ENCODE assay signal across 18 cellular contexts in the genomic region with DNA sequence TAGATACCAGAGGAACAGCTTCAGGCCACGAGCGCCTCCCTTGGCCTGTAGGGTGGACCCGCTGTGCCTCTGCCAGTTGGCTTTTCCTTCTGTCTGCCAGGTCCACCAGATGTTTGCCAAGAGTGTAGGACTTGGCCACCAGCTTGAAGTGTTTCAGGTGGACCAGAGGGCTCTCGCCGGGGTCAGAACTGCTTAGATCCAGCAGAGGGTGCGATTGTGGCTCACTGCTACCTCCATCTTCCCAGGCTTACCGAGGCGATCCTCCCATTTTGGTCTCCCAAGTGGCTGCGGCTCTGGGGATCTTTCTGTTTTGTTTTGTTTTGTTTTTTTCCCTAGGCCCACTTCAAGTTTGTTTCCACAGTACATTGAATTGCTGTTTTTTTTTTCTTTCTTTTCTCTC. TPM values are rescaled to one million over a fixed set of nuclear protein-coding genes. Genes with fewer than 3 reads are reported as not detected.
"Had no signal": no experiment of that assay in that cellular context is flagged by ENCODE, and none has a peak within 500 bp of the region (broad histone marks: within the 10 kb centered on the region; RNA-seq: fewer than 3 reads in every experiment).

No MANE protein-coding gene starts in this region.

- H3K27me3 ChIP-seq: hepatocyte, neutrophil, stomach, transverse colon had no signal

- H3K27ac ChIP-seq: hepatocyte, neutrophil, skin epidermis, stomach, thoracic aorta, transverse colon had no signal

- H3K4me1 Mint-ChIP-seq: naive thymus-derived CD4-positive, alpha-beta T cell; stimulated activated naive B cell treated with anti-CD40 and anti-IgM and Interleukin-4, amounts not matched to agents 10 μg/mL and 1 μg/mL and 100 μg/mL, for 72 hours had no signal

- H3K4me3 ChIP-seq: hepatocyte, skin epidermis, stomach, thoracic aorta, transverse colon had no signal

- H3K4me1 ChIP-seq: stomach, transverse colon had no signal

- H3K4me3 Mint-ChIP-seq: naive thymus-derived CD4-positive, alpha-beta T cell; stimulated activated naive B cell treated with anti-CD40 and anti-IgM and Interleukin-4, amounts not matched to agents 10 μg/mL and 1 μg/mL and 100 μg/mL, for 72 hours had no signal

- ATAC-seq: naive thymus-derived CD4-positive, alpha-beta T cell; sciatic nerve; stimulated activated naive B cell treated with anti-CD40 and anti-IgM and Interleukin-4, amounts not matched to agents 10 μg/mL and 1 μg/mL and 100 μg/mL, for 72 hours had no signal

- H3K9me3 ChIP-seq: thoracic aorta had no signal

- DNase-seq: cortex of kidney; effector memory CD4-positive, alpha-beta T cell; foreskin melanocyte; head of caudate nucleus; kidney glomerular epithelial cell; naive thymus-derived CD4-positive, alpha-beta T cell; stimulated activated CD4-positive, alpha-beta T cell treated with anti-CD3 and anti-CD28 coated beads, Interleukin-2, amount 100 ng/mL, for 24 hours; stimulated activated CD4-positive, alpha-beta T cell treated with anti-CD3 and anti-CD28 coated beads, Interleukin-4, amount 100 ng/mL, for 4 hours; stimulated activated naive B cell treated with anti-CD40 and anti-IgM and Interleukin-4, amounts not matched to agents 10 μg/mL and 1 μg/mL and 100 μg/mL, for 72 hours; stomach; substantia nigra; transverse colon had no signal

- H3K27ac Mint-ChIP-seq: naive thymus-derived CD4-positive, alpha-beta T cell; stimulated activated naive B cell treated with anti-CD40 and anti-IgM and Interleukin-4, amounts not matched to agents 10 μg/mL and 1 μg/mL and 100 μg/mL, for 72 hours had no signal

- H2AFZ ChIP-seq: hepatocyte had no signal

- H3K36me3 ChIP-seq: thoracic aorta, transverse colon had no signal

- H3K4me2 ChIP-seq: hepatocyte had no signal

- H3K27me3 Mint-ChIP-seq: stimulated activated naive B cell treated with anti-CD40 and anti-IgM and Interleukin-4, amounts not matched to agents 10 μg/mL and 1 μg/mL and 100 μg/mL, for 72 hours had no signal

RNA-seq across cellular contexts. Expression of gene ZNF730, which starts 23.0 kb away (rescaled TPM):
- total RNA-seq: thoracic aorta had no signal
- polyA plus RNA-seq: liver; naive thymus-derived CD4-positive, alpha-beta T cell had no signal
